Comparison of ENCODE assay signal across 9 cellular contexts in genomic region chr3:100072328-100073048, GRCh38. TPM values are rescaled to one million over a fixed set of nuclear protein-coding genes. Genes with fewer than 3 reads are reported as not detected.
DNase-seq lines count a peak whose midpoint lies in the region; ATAC-seq and TF ChIP-seq lines count a peak whose summit lies in the region.
"Had no signal": no experiment of that assay in that cellular context is flagged by ENCODE, and none has a peak within 500 bp of the region (broad histone marks: within the 10 kb centered on the region; RNA-seq: fewer than 3 reads in every experiment).

No MANE protein-coding gene starts in this region.

- H3K27ac ChIP-seq in breast epithelium (no peak overlapping the region), HL-60 (replicated peaks) (peak overlapping the region; percentile 93), upper lobe of right lung (no peak overlapping the region)

- peak; percentile 48 for DNase-seq in MCF 10A (ENCODE audit: unreplicated experiment)
- DNase-seq in breast epithelium (ENCODE audit: low spot score in 2 of 2): no peak
- DNase-seq in HL-60 (ENCODE audit: low read depth in 1 of 2, low spot score in 1 of 2): peak; percentile 90 to 95
- peak; percentile 60 for DNase-seq in amniotic epithelial cell (ENCODE audit: low read depth)
- no peak for DNase-seq in upper lobe of right lung
- no peak for DNase-seq in germinal center (ENCODE audit: low spot score)
- no peak for DNase-seq in T-helper 9 cell
- DNase-seq in NCI-H1694 (lab: John Stamatoyannopoulos, UW): no peak
- DNase-seq: BE2C had no signal

- BruUV-seq in MCF 10A (replicated peaks; lab: Mats Ljungman, UMichigan): no TSS peak

- H3K27me3 ChIP-seq in breast epithelium (no peaks in the 10 kb centered on the region), HL-60 (ENCODE audit: insufficient read depth, poor library complexity, severe bottlenecking) (no peaks in the 10 kb centered on the region), upper lobe of right lung (no peaks in the 10 kb centered on the region)
- H3K27me3 ChIP-seq: BE2C had no signal

- ATAC-seq in upper lobe of right lung: peak; percentile 40

- no peaks in the 10 kb centered on the region for H3K27me3 Mint-ChIP-seq in MCF 10A (ENCODE audit: insufficient read depth, unreplicated experiment)

- no peak overlapping the region for H3K4me3 Mint-ChIP-seq in MCF 10A (ENCODE audit: unreplicated experiment)

- no peaks in the 10 kb centered on the region for H3K9me3 Mint-ChIP-seq in MCF 10A (ENCODE audit: unreplicated experiment)

- H3K36me3 Mint-ChIP-seq in MCF 10A (ENCODE audit: insufficient read depth, unreplicated experiment): no peaks in the 10 kb centered on the region

- no peaks in the 10 kb centered on the region for H3K36me3 ChIP-seq in breast epithelium
- no peaks in the 10 kb centered on the region for H3K36me3 ChIP-seq in upper lobe of right lung
- H3K36me3 ChIP-seq: BE2C had no signal

- peaks cover 7% of the 10 kb centered on the region for H3K4me1 Mint-ChIP-seq in MCF 10A (ENCODE audit: insufficient read depth, unreplicated experiment)

- intact Hi-C loops in MCF 10A (cut with micrococcal nuclease) (no loop called here), breast epithelium (cut with DNase I; ENCODE audit: low total_unique reads) (no loop called here), upper lobe of right lung (cut with DNase I) (no loop called here)

- no peak for TF ChIP-seq POLR2A in breast epithelium (IDR thresholded peaks at IDR 0.05)

- H3K4me1 ChIP-seq in breast epithelium: no peaks in the 10 kb centered on the region
- H3K4me1 ChIP-seq in upper lobe of right lung: peaks cover 32% of the 10 kb centered on the region
- H3K4me1 ChIP-seq: BE2C had no signal

- H3K9me3 ChIP-seq in breast epithelium: no peaks in the 10 kb centered on the region
- H3K9me3 ChIP-seq in upper lobe of right lung: no peaks in the 10 kb centered on the region
- H3K9me3 ChIP-seq: BE2C had no signal

- POLR2A ChIA-PET in MCF 10A (lab: Yijun Ruan, JAX): interaction anchor here (0.6 to 0.9 kb wide), 2 partner anchors 31 to 188 kb away, joined by 3 read pairs; partner anchors contain the start of gene TBC1D23

- no peak overlapping the region for H3K27ac Mint-ChIP-seq in MCF 10A (ENCODE audit: low read depth, unreplicated experiment)

- TF ChIP-seq CTCF in MCF 10A (IDR thresholded peaks at IDR 0.05; ENCODE audit: unreplicated experiment): no peak
- TF ChIP-seq CTCF in breast epithelium (IDR thresholded peaks at IDR 0.05): no peak
- no peak for TF ChIP-seq CTCF in HL-60 (IDR thresholded peaks at IDR 0.05; ENCODE audit: insufficient read depth, low read length)
- no peak for TF ChIP-seq CTCF in upper lobe of right lung (IDR thresholded peaks at IDR 0.05)

- H3K4me3 ChIP-seq in breast epithelium (no peak overlapping the region), HL-60 (replicated peaks; ENCODE audit: insufficient read depth, low read length) (no peak overlapping the region), upper lobe of right lung (no peak overlapping the region)

- CTCF ChIA-PET in MCF 10A (lab: Yijun Ruan, JAX): interaction anchor here (0.7 to 2.5 kb wide), 5 partner anchors 16 to 244 kb away, joined by 3 to 9 read pairs (median 4); no protein-coding TSS in a partner anchor

RNA-seq across cellular contexts. Expression of gene FILIP1L, which starts 41.8 kb away (rescaled TPM):
- 1.3 and 2.4 TPM in 2 replicates for total RNA-seq in MCF 10A (2022)
- 10 to 100 TPM; 19.8 to 23.7 (median 23.3) TPM for total RNA-seq in breast epithelium
- total RNA-seq in upper lobe of right lung: 43.2 TPM

Comparison
In these comparisons a context has a peak if more than half of its experiments do, and no peak if none do; other contexts are left out.
1. DNase-seq: peak in MCF 10A (single experiment), HL-60 (2 of 2) and amniotic epithelial cell (single experiment); none in breast epithelium (0 of 2), upper lobe of right lung (single experiment), germinal center (single experiment), T-helper 9 cell (single experiment) and NCI-H1694 (single experiment).